ENCODE assay signal across 2 cellular contexts in the genomic region with DNA sequence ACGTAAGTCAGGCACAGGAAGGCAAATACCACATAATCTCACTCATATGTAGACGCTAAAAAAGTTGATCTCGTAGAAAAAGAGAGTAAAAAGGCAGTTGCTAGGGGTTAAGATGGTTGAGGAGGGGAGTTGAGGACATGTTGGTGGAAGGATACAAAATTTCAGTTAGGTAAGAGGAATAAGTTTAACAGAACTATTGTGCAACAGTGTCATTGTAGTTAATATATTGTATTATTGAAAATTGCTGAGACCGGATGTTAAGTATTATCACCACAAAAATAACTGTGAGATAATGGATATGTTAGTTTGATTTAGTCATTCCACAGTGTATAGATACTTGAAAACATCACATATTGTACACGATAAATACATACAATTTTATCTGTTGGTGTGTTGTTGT.
TF ChIP-seq lines count a peak whose summit lies in the region.

No MANE protein-coding gene starts in this region.

TF ChIP-seq in WTC11, 78 proteins besides CTCF, POLR2A, EP300 and RAD21:
- TF ChIP-seq CBFB (CRISPR knock-in tag; IDR thresholded peaks at IDR 0.05; ENCODE audit: low read depth) (no peak), SMAD3 (CRISPR knock-in tag; IDR thresholded peaks at IDR 0.05; ENCODE audit: borderline replicate concordance) (no peak)

TF ChIP-seq in H1, 55 proteins besides CTCF, POLR2A, EP300 and RAD21:
- TF ChIP-seq CEBPB (IDR thresholded peaks at IDR 0.05; ENCODE audit: low read depth, low read length) (peak; percentile 7; the same call in 1 of the 2 replicates), SIN3A (conservative IDR thresholded peaks at IDR 0.05 in 1 of 2, IDR thresholded peaks at IDR 0.05 in 1 of 2; ENCODE audit: low read depth in 1 of 2, low read length in 2 of 2) (no peak)
